Comparison of ENCODE assay signal across 17 cellular contexts in genomic region chr7:120171406-120171805, GRCh38.
"Had no signal": no experiment of that assay in that cellular context is flagged by ENCODE, and none has a peak within 500 bp of the region (broad histone marks: within the 10 kb centered on the region; RNA-seq: fewer than 3 reads in every experiment).

No MANE protein-coding gene starts in this region.

- H3K36me3 ChIP-seq: adrenal gland, cardiac muscle cell, left lung, ovary, sigmoid colon, spleen, transverse colon had no signal

- H3K4me3 ChIP-seq: adrenal gland, cardiac muscle cell, left lung, mucosa of descending colon, ovary, sigmoid colon, SK-N-MC, spleen, transverse colon had no signal

- DNase-seq: activated CD4-positive, alpha-beta T cell treated with anti-CD3 and anti-CD28 coated beads for 36 hours; activated CD4-positive, alpha-beta T cell treated with anti-CD3 and anti-CD28 coated beads, Interleukin-2, amount 50 U/mL, for 48 hours; activated gamma-delta T cell; foreskin melanocyte; kidney; left lung; mucosa of descending colon; naive B cell; ovary; sigmoid colon; spleen; stimulated activated naive CD4-positive, alpha-beta T cell; transverse colon had no signal

- H3K9me3 ChIP-seq: adrenal gland, left lung, mucosa of descending colon, ovary, sigmoid colon, spleen, transverse colon had no signal

- H3K27ac ChIP-seq: cardiac muscle cell, left lung, ovary, SK-N-MC, spleen, transverse colon had no signal

- H3K4me1 ChIP-seq: left lung, spleen, transverse colon had no signal

- H3K27me3 ChIP-seq: adrenal gland, cardiac muscle cell, left lung, ovary, sigmoid colon, spleen, transverse colon had no signal

- ATAC-seq: activated CD4-positive, alpha-beta T cell treated with anti-CD3 and anti-CD28 coated beads for 36 hours; left lung; mucosa of descending colon; WTC11 had no signal
